Comparison of ENCODE assay signal across 1 cellular context in genomic region chr3:67620869-67621268, GRCh38.
TF ChIP-seq lines count a peak whose summit lies in the region.

No MANE protein-coding gene starts in this region.

TF ChIP-seq in GM23338, 12 proteins besides CTCF, POLR2A, EP300 and RAD21 (continued from another document):
- no peak for TF ChIP-seq ZNF462 (CRISPR knock-in tag; IDR thresholded peaks at IDR 0.05)
- TF ChIP-seq POLR2AphosphoS5 (IDR thresholded peaks at IDR 0.05; ENCODE audit: low read depth), result no peak
- TF ChIP-seq NANOG (IDR thresholded peaks at IDR 0.05; ENCODE audit: borderline replicate concordance), result no peak
- no peak for TF ChIP-seq ZNF114 (CRISPR knock-in tag; IDR thresholded peaks at IDR 0.05)
- TF ChIP-seq ZNF331 (CRISPR knock-in tag; IDR thresholded peaks at IDR 0.05; ENCODE audit: low read depth), result no peak
- no peak for TF ChIP-seq REST (IDR thresholded peaks at IDR 0.05; ENCODE audit: unreplicated experiment)
- TF ChIP-seq ETS1 (IDR thresholded peaks at IDR 0.05), result no peak
- no peak for TF ChIP-seq EZH2phosphoT487 (IDR thresholded peaks at IDR 0.05; ENCODE audit: unreplicated experiment)
- no peak for TF ChIP-seq EZH2 (IDR thresholded peaks at IDR 0.05; ENCODE audit: low read depth, unreplicated experiment)
- no peak for TF ChIP-seq STAT1 (IDR thresholded peaks at IDR 0.05; ENCODE audit: unreplicated experiment)
- no peak for TF ChIP-seq CREB1 (CRISPR knock-in tag; IDR thresholded peaks at IDR 0.05; ENCODE audit: low read depth)
